10 cellular contexts compared by ENCODE assay signal in genomic region chr1:109802136-109802900, GRCh38. TPM values are rescaled to one million over a fixed set of nuclear protein-coding genes. Genes with fewer than 3 reads are reported as not detected.
DNase-seq lines count a peak whose midpoint lies in the region; ATAC-seq lines count a peak whose summit lies in the region.
"Had no signal": no experiment of that assay in that cellular context is flagged by ENCODE, and none has a peak within 500 bp of the region (broad histone marks: within the 10 kb centered on the region; RNA-seq: fewer than 3 reads in every experiment).

No MANE protein-coding gene starts in this region.

- H3K27me3 Mint-ChIP-seq in T-helper 17 cell, result no peaks in the 10 kb centered on the region
- no peaks in the 10 kb centered on the region for H3K27me3 Mint-ChIP-seq in activated T-helper 17 cell treated with anti-CD3 and anti-CD28 coated beads, Interleukin-2, amount 50 U/mL, for 72 hours
- peaks cover 4 to 15% (median 11%) of the 10 kb centered on the region in 3 donors for H3K27me3 Mint-ChIP-seq in immature natural killer cell (ENCODE audit: low read depth in 3 of 3)
- H3K27me3 Mint-ChIP-seq in stimulated activated memory B cell treated with anti-CD40 and anti-IgM and Interleukin-4, amounts not matched to agents 10 μg/mL and 1 μg/mL and 100 μg/mL, for 72 hours, result peaks cover 17% of the 10 kb centered on the region
- H3K27me3 Mint-ChIP-seq in stimulated activated naive B cell treated with anti-CD40 and anti-IgM and Interleukin-4, amounts not matched to agents 10 μg/mL and 1 μg/mL and 100 μg/mL, for 72 hours, result no peaks in the 10 kb centered on the region

- H3K4me1 Mint-ChIP-seq in T-helper 17 cell, result peaks cover 57% of the 10 kb centered on the region
- peaks cover 29% of the 10 kb centered on the region for H3K4me1 Mint-ChIP-seq in activated T-helper 17 cell treated with anti-CD3 and anti-CD28 coated beads, Interleukin-2, amount 50 U/mL, for 72 hours
- peaks cover 53 to 67% of the 10 kb centered on the region in 2 donors for H3K4me1 Mint-ChIP-seq in immature natural killer cell
- H3K4me1 Mint-ChIP-seq in stimulated activated memory B cell treated with anti-CD40 and anti-IgM and Interleukin-4, amounts not matched to agents 10 μg/mL and 1 μg/mL and 100 μg/mL, for 72 hours, result peaks cover 8% of the 10 kb centered on the region
- H3K4me1 Mint-ChIP-seq in stimulated activated naive B cell treated with anti-CD40 and anti-IgM and Interleukin-4, amounts not matched to agents 10 μg/mL and 1 μg/mL and 100 μg/mL, for 72 hours, result peaks cover 18 to 32% of the 10 kb centered on the region in 2 donors

- ATAC-seq in T-helper 17 cell, result peak; percentile 88
- ATAC-seq in activated T-helper 17 cell treated with anti-CD3 and anti-CD28 coated beads, Interleukin-2, amount 50 U/mL, for 72 hours (replicated peaks), result peak; percentile 65
- peak; percentile 18 for ATAC-seq in stimulated activated memory B cell treated with anti-CD40 and anti-IgM and Interleukin-4, amounts not matched to agents 10 μg/mL and 1 μg/mL and 100 μg/mL, for 72 hours
- ATAC-seq in stimulated activated naive B cell treated with anti-CD40 and anti-IgM and Interleukin-4, amounts not matched to agents 10 μg/mL and 1 μg/mL and 100 μg/mL, for 72 hours (replicated peaks), result no peak

- no peaks in the 10 kb centered on the region for H3K9me3 Mint-ChIP-seq in activated T-helper 17 cell treated with anti-CD3 and anti-CD28 coated beads, Interleukin-2, amount 50 U/mL, for 72 hours
- H3K9me3 Mint-ChIP-seq in immature natural killer cell, result peaks cover 0 to 2% (median 0%) of the 10 kb centered on the region in 6 donors
- no peaks in the 10 kb centered on the region for H3K9me3 Mint-ChIP-seq in stimulated activated memory B cell treated with anti-CD40 and anti-IgM and Interleukin-4, amounts not matched to agents 10 μg/mL and 1 μg/mL and 100 μg/mL, for 72 hours
- H3K9me3 Mint-ChIP-seq in stimulated activated naive B cell treated with anti-CD40 and anti-IgM and Interleukin-4, amounts not matched to agents 10 μg/mL and 1 μg/mL and 100 μg/mL, for 72 hours, result no peaks in the 10 kb centered on the region

- H3K36me3 Mint-ChIP-seq in T-helper 17 cell (ENCODE audit: low read depth), result no peaks in the 10 kb centered on the region
- no peaks in the 10 kb centered on the region for H3K36me3 Mint-ChIP-seq in activated T-helper 17 cell treated with anti-CD3 and anti-CD28 coated beads, Interleukin-2, amount 50 U/mL, for 72 hours (ENCODE audit: low read depth)
- H3K36me3 Mint-ChIP-seq in immature natural killer cell, result peaks cover 0 to 4% (median 0%) of the 10 kb centered on the region in 3 donors
- no peaks in the 10 kb centered on the region for H3K36me3 Mint-ChIP-seq in stimulated activated memory B cell treated with anti-CD40 and anti-IgM and Interleukin-4, amounts not matched to agents 10 μg/mL and 1 μg/mL and 100 μg/mL, for 72 hours
- H3K36me3 Mint-ChIP-seq in stimulated activated naive B cell treated with anti-CD40 and anti-IgM and Interleukin-4, amounts not matched to agents 10 μg/mL and 1 μg/mL and 100 μg/mL, for 72 hours, result no peaks in the 10 kb centered on the region

- peak overlapping the region; percentile 94 for H3K27ac Mint-ChIP-seq in T-helper 17 cell
- peak overlapping the region; percentile 93 for H3K27ac Mint-ChIP-seq in activated T-helper 17 cell treated with anti-CD3 and anti-CD28 coated beads, Interleukin-2, amount 50 U/mL, for 72 hours
- H3K27ac Mint-ChIP-seq in immature natural killer cell, result peak overlapping the region; percentile 46 to 89 (median 78)
- no peak overlapping the region for H3K27ac Mint-ChIP-seq in stimulated activated memory B cell treated with anti-CD40 and anti-IgM and Interleukin-4, amounts not matched to agents 10 μg/mL and 1 μg/mL and 100 μg/mL, for 72 hours
- no peak overlapping the region for H3K27ac Mint-ChIP-seq in stimulated activated naive B cell treated with anti-CD40 and anti-IgM and Interleukin-4, amounts not matched to agents 10 μg/mL and 1 μg/mL and 100 μg/mL, for 72 hours

- no peaks in the 10 kb centered on the region for H3K9me3 ChIP-seq in T-helper 17 cell (ENCODE audit: control insufficient read depth, low read length, poor library complexity, severe bottlenecking)

- H3K4me3 Mint-ChIP-seq in T-helper 17 cell, result peak overlapping the region; percentile 81
- H3K4me3 Mint-ChIP-seq in activated T-helper 17 cell treated with anti-CD3 and anti-CD28 coated beads, Interleukin-2, amount 50 U/mL, for 72 hours, result peak overlapping the region; percentile 78
- peak overlapping the region; percentile 30 to 76 (median 73) for H3K4me3 Mint-ChIP-seq in immature natural killer cell
- H3K4me3 Mint-ChIP-seq in stimulated activated memory B cell treated with anti-CD40 and anti-IgM and Interleukin-4, amounts not matched to agents 10 μg/mL and 1 μg/mL and 100 μg/mL, for 72 hours, result no peak overlapping the region
- no peak overlapping the region for H3K4me3 Mint-ChIP-seq in stimulated activated naive B cell treated with anti-CD40 and anti-IgM and Interleukin-4, amounts not matched to agents 10 μg/mL and 1 μg/mL and 100 μg/mL, for 72 hours

- peak; percentile 21 to 37 (median 36) for DNase-seq in T-helper 17 cell
- peak; percentile 76 to 77 (median 76) for DNase-seq in immature natural killer cell
- no peak for DNase-seq in HPDE6-E6E7 (ENCODE audit: extremely low spot score)
- no peak for DNase-seq in stimulated activated naive B cell treated with anti-CD40 and anti-IgM and Interleukin-4, amounts not matched to agents 10 μg/mL and 1 μg/mL and 100 μg/mL, for 72 hours
- DNase-seq in cerebellar cortex (ENCODE audit: low spot score), result no peak
- DNase-seq in kidney tubule cell (ENCODE audit: low spot score), result no peak
- DNase-seq: GDM1, SHP77 treated with DMSO at 0.1 percent for 48 hours had no signal

RNA-seq across cellular contexts. Expression of gene EPS8L3, which starts 38.6 kb away (rescaled TPM):
- not detected for total RNA-seq in T-helper 17 cell
- not detected for total RNA-seq in activated T-helper 17 cell treated with anti-CD3 and anti-CD28 coated beads, Interleukin-2, amount 50 U/mL, for 72 hours
- polyA plus RNA-seq in immature natural killer cell, result under 1 TPM in 2 of 3 donors, not detected in 1; 0.09 to 0.13 TPM

Comparison
In these comparisons a context has a peak if more than half of its experiments do, and no peak if none do; other contexts are left out.
1. ATAC-seq: peak in T-helper 17 cell (single experiment), activated T-helper 17 cell treated with anti-CD3 and anti-CD28 coated beads, Interleukin-2, amount 50 U/mL, for 72 hours (single experiment) and stimulated activated memory B cell treated with anti-CD40 and anti-IgM and Interleukin-4, amounts not matched to agents 10 μg/mL and 1 μg/mL and 100 μg/mL, for 72 hours (single experiment); none in stimulated activated naive B cell treated with anti-CD40 and anti-IgM and Interleukin-4, amounts not matched to agents 10 μg/mL and 1 μg/mL and 100 μg/mL, for 72 hours (0 of 2).
2. DNase-seq: peak in T-helper 17 cell (3 of 3) and immature natural killer cell (3 of 3); none in HPDE6-E6E7 (single experiment), stimulated activated naive B cell treated with anti-CD40 and anti-IgM and Interleukin-4, amounts not matched to agents 10 μg/mL and 1 μg/mL and 100 μg/mL, for 72 hours (single experiment), cerebellar cortex (single experiment) and kidney tubule cell (single experiment).
3. H3K27ac Mint-ChIP-seq: peak in T-helper 17 cell (single experiment), activated T-helper 17 cell treated with anti-CD3 and anti-CD28 coated beads, Interleukin-2, amount 50 U/mL, for 72 hours (single experiment) and immature natural killer cell (6 of 6); none in stimulated activated memory B cell treated with anti-CD40 and anti-IgM and Interleukin-4, amounts not matched to agents 10 μg/mL and 1 μg/mL and 100 μg/mL, for 72 hours (single experiment) and stimulated activated naive B cell treated with anti-CD40 and anti-IgM and Interleukin-4, amounts not matched to agents 10 μg/mL and 1 μg/mL and 100 μg/mL, for 72 hours (single experiment).
4. H3K4me3 Mint-ChIP-seq: peak in T-helper 17 cell (single experiment), activated T-helper 17 cell treated with anti-CD3 and anti-CD28 coated beads, Interleukin-2, amount 50 U/mL, for 72 hours (single experiment) and immature natural killer cell (5 of 5); none in stimulated activated memory B cell treated with anti-CD40 and anti-IgM and Interleukin-4, amounts not matched to agents 10 μg/mL and 1 μg/mL and 100 μg/mL, for 72 hours (single experiment) and stimulated activated naive B cell treated with anti-CD40 and anti-IgM and Interleukin-4, amounts not matched to agents 10 μg/mL and 1 μg/mL and 100 μg/mL, for 72 hours (0 of 2).